ENCODE assay signal across 28 cellular contexts in the genomic region with DNA sequence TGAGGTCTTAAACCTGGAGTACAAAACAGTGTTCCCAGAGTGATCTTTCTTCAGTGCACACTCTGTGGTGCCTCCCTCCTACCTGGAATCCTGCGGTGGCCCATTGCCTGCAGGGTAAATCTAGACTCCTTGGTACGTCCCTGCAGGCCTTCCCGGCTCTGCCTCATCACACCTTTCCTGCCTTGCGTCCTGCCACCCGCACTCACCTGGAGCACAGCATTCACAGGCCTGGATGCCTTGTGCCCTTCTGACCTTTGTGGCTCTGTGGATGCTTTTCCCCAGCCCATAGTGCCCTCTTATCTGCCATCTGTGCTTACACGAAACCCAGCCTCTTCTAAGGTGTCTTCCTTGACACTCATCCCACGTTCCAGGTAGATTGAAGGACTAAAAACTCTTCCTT.
"Had no signal": no experiment of that assay in that cellular context is flagged by ENCODE, and none has a peak within 500 bp of the region (broad histone marks: within the 10 kb centered on the region; RNA-seq: fewer than 3 reads in every experiment).

No MANE protein-coding gene starts in this region.

- H3K4me1 ChIP-seq: left ventricle myocardium inferior, neural progenitor cell, right atrium auricular region, right lobe of liver, thyroid gland, transverse colon, upper lobe of left lung, vagina had no signal

- H3K9me3 ChIP-seq: left ventricle myocardium inferior, ovary, right atrium auricular region, right lobe of liver, thyroid gland, transverse colon, upper lobe of left lung, vagina had no signal

- H3K27me3 Mint-ChIP-seq: progenitor cell of endocrine pancreas; stimulated activated memory B cell treated with anti-CD40 and anti-IgM and Interleukin-4, amounts not matched to agents 10 μg/mL and 1 μg/mL and 100 μg/mL, for 72 hours had no signal

- ATAC-seq: left colon; natural killer cell; right lobe of liver; stimulated activated memory B cell treated with anti-CD40 and anti-IgM and Interleukin-4, amounts not matched to agents 10 μg/mL and 1 μg/mL and 100 μg/mL, for 72 hours; stimulated activated naive CD8-positive, alpha-beta T cell treated with anti-CD3 and anti-CD28 coated beads, Interleukin-15, amount 100 ng/mL, for 72 hours had no signal

- H3K4me3 ChIP-seq: left ventricle myocardium inferior, lung, neural progenitor cell, ovary, right atrium auricular region, right lobe of liver, smooth muscle cell, thyroid gland, transverse colon, upper lobe of left lung, vagina had no signal

- H3K36me3 Mint-ChIP-seq: mesothelial cell of epicardium; naive B cell; natural killer cell; stimulated activated memory B cell treated with anti-CD40 and anti-IgM and Interleukin-4, amounts not matched to agents 10 μg/mL and 1 μg/mL and 100 μg/mL, for 72 hours had no signal

- H3K27ac Mint-ChIP-seq: mesothelial cell of epicardium; naive B cell; natural killer cell; nephron progenitor cell; neural progenitor cell; progenitor cell of endocrine pancreas; stimulated activated memory B cell treated with anti-CD40 and anti-IgM and Interleukin-4, amounts not matched to agents 10 μg/mL and 1 μg/mL and 100 μg/mL, for 72 hours; stimulated activated naive CD8-positive, alpha-beta T cell treated with anti-CD3 and anti-CD28 coated beads, Interleukin-15, amount 100 ng/mL, for 72 hours had no signal

- H3K9me3 Mint-ChIP-seq: mesothelial cell of epicardium; naive B cell; natural killer cell; nephron progenitor cell; neural progenitor cell; stimulated activated memory B cell treated with anti-CD40 and anti-IgM and Interleukin-4, amounts not matched to agents 10 μg/mL and 1 μg/mL and 100 μg/mL, for 72 hours; stimulated activated naive CD8-positive, alpha-beta T cell treated with anti-CD3 and anti-CD28 coated beads, Interleukin-15, amount 100 ng/mL, for 72 hours had no signal

- H2AFZ ChIP-seq: neural progenitor cell had no signal

- H3K4me1 Mint-ChIP-seq: naive B cell; natural killer cell; neural progenitor cell; stimulated activated memory B cell treated with anti-CD40 and anti-IgM and Interleukin-4, amounts not matched to agents 10 μg/mL and 1 μg/mL and 100 μg/mL, for 72 hours; stimulated activated naive CD8-positive, alpha-beta T cell treated with anti-CD3 and anti-CD28 coated beads, Interleukin-15, amount 100 ng/mL, for 72 hours had no signal

- DNase-seq: hippocampal formation; kidney; left colon; left ventricle myocardium inferior; mesendoderm; naive B cell; natural killer cell; nephron progenitor cell; ovary; right lobe of liver; stimulated activated CD4-positive, alpha-beta T cell treated with anti-CD3 and anti-CD28 coated beads, Interleukin-1b, Interleukin-23, amount 100 ng/mL, for 48 hours; stimulated activated CD4-positive, alpha-beta T cell treated with anti-CD3 and anti-CD28 coated beads, Interleukin-2, amount 100 ng/mL, for 48 hours; stimulated activated CD4-positive, alpha-beta T cell treated with anti-CD3 and anti-CD28 coated beads, Interleukin-4, amount 100 ng/mL, for 4 hours; stimulated activated CD8-positive, alpha-beta memory T cell treated with anti-CD3 and anti-CD28 coated beads, Interleukin-4, amount 100 ng/mL, for 48 hours; stimulated activated naive CD4-positive, alpha-beta T cell treated with Interleukin-2 at 50 U/mL for 16 hours; stimulated activated naive CD8-positive, alpha-beta T cell treated with anti-CD3 and anti-CD28 coated beads, Interleukin-15, amount 100 ng/mL, for 72 hours; substantia nigra; thyroid gland; transverse colon; upper lobe of left lung had no signal

- H3K27ac ChIP-seq: left ventricle myocardium inferior, neural progenitor cell, ovary, right atrium auricular region, right lobe of liver, thyroid gland, transverse colon, upper lobe of left lung, vagina had no signal

- H3K4me2 ChIP-seq: neural progenitor cell, smooth muscle cell had no signal

- H3K36me3 ChIP-seq: neural progenitor cell, ovary, right lobe of liver, thyroid gland, transverse colon, vagina had no signal

- H3K4me3 Mint-ChIP-seq: mesothelial cell of epicardium; naive B cell; natural killer cell; nephron progenitor cell; neural progenitor cell; stimulated activated memory B cell treated with anti-CD40 and anti-IgM and Interleukin-4, amounts not matched to agents 10 μg/mL and 1 μg/mL and 100 μg/mL, for 72 hours; stimulated activated naive CD8-positive, alpha-beta T cell treated with anti-CD3 and anti-CD28 coated beads, Interleukin-15, amount 100 ng/mL, for 72 hours had no signal
